8 cellular contexts compared by ENCODE assay signal in genomic region chr11:67401495-67402191, GRCh38. TPM values are rescaled to one million over a fixed set of nuclear protein-coding genes. Genes with fewer than 3 reads are reported as not detected.
A peak's percentile ranks its signal among the peaks of the same experiment; 100 is the strongest.
DNase-seq lines count a peak whose midpoint lies in the region; ATAC-seq and TF ChIP-seq lines count a peak whose summit lies in the region.

TSS of gene PPP1CA (minus strand) at chr11:67401858. CDS start at chr11:67401782, 76 bp downstream.

- ATAC-seq in GM19025 (IDR thresholded peaks at IDR 0.05; ENCODE audit: low read depth, unreplicated experiment) (peak; percentile 68), HG03280 (IDR thresholded peaks at IDR 0.05; ENCODE audit: unreplicated experiment) (peak; percentile 65)

- H3K36me3 ChIP-seq in kidney epithelial cell (ENCODE audit: control insufficient read depth, insufficient read depth, low read length): peaks cover 3% of the 10 kb centered on the region

- H3K27me3 ChIP-seq in kidney epithelial cell (ENCODE audit: control insufficient read depth, insufficient read depth, low read length): no peaks in the 10 kb centered on the region

- H3K4me3 ChIP-seq in AG10803 (ENCODE audit: low read length) (peak within 1 kb of the TSS; percentile 88), kidney epithelial cell (ENCODE audit: low read depth, low read length) (peak within 1 kb of the TSS; percentile 98)

- DNase-seq in AG10803 (ENCODE audit: low read depth): peak; percentile 87
- DNase-seq in NCI-H460 (ENCODE audit: extremely low read depth, low read depth): peak; percentile 75
- peak; percentile 89 for DNase-seq in activated CD4-positive, alpha-beta T cell treated with anti-CD3 and anti-CD28 coated beads for 1 hour
- DNase-seq in cerebellum (ENCODE audit: low spot score): peak; percentile 99
- no peak for DNase-seq in kidney epithelial cell (ENCODE audit: low read depth)
- peak; percentile 93 for DNase-seq in stimulated activated CD4-positive, alpha-beta T cell treated with anti-CD3 and anti-CD28 coated beads, Interleukin-15, amount 100 ng/mL, for 24 hours

- TF ChIP-seq CTCF in AG10803 (conservative IDR thresholded peaks at IDR 0.05; ENCODE audit: low read length) (no peak), kidney epithelial cell (IDR thresholded peaks at IDR 0.05; ENCODE audit: insufficient read depth, low read length, poor library complexity, severe bottlenecking) (no peak)

RNA-seq across cellular contexts. Expression of gene PPP1CA, which starts in this region (rescaled TPM):
- 137 and 159 TPM in 2 replicates for total RNA-seq in NCI-H460 (2014; rRNA removed; shearing (Covaris generic))
- polyA plus RNA-seq in NCI-H460 (2014; cell fraction: nucleus; rRNA removed): 105 and 122 TPM in 2 replicates
- total RNA-seq in cerebellum: 41.6 TPM
- 309 and 319 TPM in 2 replicates for total RNA-seq in kidney epithelial cell
